8 cellular contexts compared by ENCODE assay signal in the genomic region with DNA sequence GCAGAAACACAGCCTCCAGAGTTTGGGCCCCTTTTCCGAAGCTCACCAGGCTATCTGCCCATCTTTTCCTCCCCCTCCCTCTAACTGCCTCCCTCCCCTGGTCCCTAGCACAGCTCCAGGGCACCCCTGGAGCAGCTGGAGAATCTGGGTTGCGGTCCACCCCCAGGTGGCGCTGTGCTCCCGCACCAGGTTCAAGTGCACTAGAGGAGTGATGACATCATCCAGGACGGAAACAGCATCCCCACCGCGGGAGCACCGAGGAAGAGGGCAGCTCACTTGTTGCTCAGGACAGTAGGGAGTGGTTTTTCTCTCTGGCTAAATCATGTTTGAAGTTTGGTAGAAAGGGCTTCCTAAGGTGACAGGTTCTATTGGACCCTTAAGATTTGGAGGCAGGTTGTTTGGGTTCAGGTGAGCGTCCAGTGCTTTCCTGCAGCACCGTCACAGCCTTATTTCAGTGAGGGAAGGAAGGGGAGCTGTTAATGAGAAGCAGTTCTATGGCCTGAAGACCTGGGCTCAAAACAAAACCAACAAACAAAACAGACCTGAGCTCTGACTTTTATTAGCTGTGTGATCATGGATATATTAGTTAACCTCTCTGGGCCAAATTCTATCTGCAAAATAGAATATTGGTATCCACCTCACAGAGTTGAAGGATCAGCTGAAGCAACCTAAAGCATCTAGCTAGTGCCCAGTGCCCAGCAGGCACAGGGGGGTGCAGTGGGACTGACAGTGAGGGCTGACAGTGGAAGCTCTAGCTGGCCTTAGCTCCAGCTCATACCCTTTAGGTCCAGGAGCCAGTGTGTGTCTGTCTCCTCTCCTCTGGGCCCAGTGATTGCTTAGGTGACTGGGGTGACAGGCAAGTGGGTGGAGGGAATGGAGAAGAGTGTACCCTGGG. TPM values are rescaled to one million over a fixed set of nuclear protein-coding genes. Genes with fewer than 3 reads are reported as not detected.
DNase-seq lines count a peak whose midpoint lies in the region; ATAC-seq and TF ChIP-seq lines count a peak whose summit lies in the region.

No MANE protein-coding gene starts in this region.

- H3K4me3 Mint-ChIP-seq in immature natural killer cell, result peak overlapping the region; percentile 40 to 74 (median 59)

- no peak for TF ChIP-seq POLR2A in spleen (IDR thresholded peaks at IDR 0.05)

- H3K27me3 ChIP-seq in spleen (replicated peaks in 1 of 7), result peaks cover 0 to 10% (median 0%) of the 10 kb centered on the region in 7 donors

- peaks cover 8 to 10% (median 9%) of the 10 kb centered on the region in 3 donors for H3K27me3 Mint-ChIP-seq in immature natural killer cell (ENCODE audit: low read depth in 3 of 3)

- H3K4me3 ChIP-seq in spleen, result peak overlapping the region in 1 of 8 donors; percentile 38

- peaks cover 7% of the 10 kb centered on the region in 2 donors for H3K4me1 Mint-ChIP-seq in immature natural killer cell

- peaks cover 0 to 10% (median 0%) of the 10 kb centered on the region in 6 donors for H3K36me3 ChIP-seq in spleen

- H3K9me3 ChIP-seq in spleen, result no peaks in the 10 kb centered on the region

- H3K9me3 Mint-ChIP-seq in immature natural killer cell, result no peaks in the 10 kb centered on the region

- 10 to 13% (median 12%) methylated on average over 9 to 10 of the region's 10 CpGs for WGBS in spleen, 5 donors

- DNase-seq in GM13976 (ENCODE audit: low spot score) (peak; percentile 91), NCI-H2196 treated with DMSO at 0.1 percent for 48 hours (lab: John Stamatoyannopoulos, UW; ENCODE audit: unreplicated experiment) (peak; percentile 80), brain pericyte (ENCODE audit: low read depth, low spot score) (peak; percentile 70), immature natural killer cell (peak; percentile 65 to 72 (median 71)), spleen (peak; percentile 88)

- TF ChIP-seq CTCF in GM13976 (IDR thresholded peaks at IDR 0.05; ENCODE audit: borderline replicate concordance, control extremely low read depth, extremely low read depth, insufficient read depth, missing control alignments) (peak; percentile 89), VCaP (conservative IDR thresholded peaks at IDR 0.05) (peak; percentile 96), spleen (IDR thresholded peaks at IDR 0.05 in 8 of 11, conservative IDR thresholded peaks at IDR 0.05 in 3 of 11) (peak; percentile 52 to 93 (median 86))

- intact Hi-C loops in spleen (cut with DNase I; ENCODE audit: low total_unique reads), result no loop called here

- peak; percentile 78 for ATAC-seq in HG03095 (IDR thresholded peaks at IDR 0.05; ENCODE audit: unreplicated experiment)
- ATAC-seq in GM18873 (IDR thresholded peaks at IDR 0.05; ENCODE audit: low FRiP score, unreplicated experiment), result no peak

- H3K4me1 ChIP-seq in spleen, result peaks cover 0 to 10% (median 4%) of the 10 kb centered on the region in 6 donors

- H3K27ac Mint-ChIP-seq in immature natural killer cell, result peak overlapping the region in 5 of 6 donors; percentile 11 to 81 (median 69)

- H3K36me3 Mint-ChIP-seq in immature natural killer cell, result no peaks in the 10 kb centered on the region

- no peak overlapping the region for H3K27ac ChIP-seq in VCaP
- H3K27ac ChIP-seq in spleen, result peak overlapping the region in 1 of 8 donors; percentile 43

- in situ Hi-C loops in GM13976 (cut with MboI; ENCODE audit: low sequenced_read_pairs, unreplicated experiment), result loop anchor here (5.0 to 25.0 kb wide), 2 partner anchors 76 to 216 kb away; a partner anchor contains a TSS

RNA-seq across cellular contexts. Expression of a gene that starts 7.5 kb away (rescaled TPM):
- polyA plus RNA-seq in immature natural killer cell (1 to 10 TPM in 2 of 3 donors, under 1 TPM in 1; 0.83 to 4.7 (median 1.1) TPM), spleen (1 to 10 TPM; 3.2 to 4.3 (median 3.9) TPM)
- 10 to 100 TPM in 1 of 7 donors, 1 to 10 TPM in 6; 4.8 to 13.3 (median 8.0) TPM for total RNA-seq in spleen

RNA-seq across cellular contexts. Expression of a gene that starts 50.2 kb away (rescaled TPM):
- polyA plus RNA-seq in immature natural killer cell (not detected), spleen (10 to 100 TPM in 1 of 3 donors, 1 to 10 TPM in 2; 4.2 to 11.5 (median 7.6) TPM)
- total RNA-seq in spleen, result 10 to 100 TPM; 10.2 to 21.0 (median 12.5) TPM

RNA-seq across cellular contexts. Expression of a gene that starts 59.1 kb away (rescaled TPM):
- 10 to 100 TPM; 34.3 to 42.9 (median 34.7) TPM for polyA plus RNA-seq in immature natural killer cell
- total RNA-seq in spleen, result 10 to 100 TPM; 20.8 to 31.7 (median 28.1) TPM
- polyA plus RNA-seq in spleen, result 10 to 100 TPM; 30.1 to 38.3 (median 30.6) TPM

Comparison
In these comparisons a context has a peak if more than half of its experiments do, and no peak if none do; other contexts are left out.
1. RNA of a gene that starts 50.2 kb away (polyA plus RNA-seq): 4.2 to 11.5 TPM in spleen; not detected in immature natural killer cell; every median in the first group is over 4 times any median in the second.
2. Peak in every context shown above with its lines, with median percentiles within 50 percentile points of each other: DNase-seq and CTCF ChIP-seq.